Comparison of ENCODE assay signal across 24 cellular contexts in genomic region chr13:111198979-111199378, GRCh38.
"Had no signal": no experiment of that assay in that cellular context is flagged by ENCODE, and none has a peak within 500 bp of the region (broad histone marks: within the 10 kb centered on the region; RNA-seq: fewer than 3 reads in every experiment).

No MANE protein-coding gene starts in this region.

- H3K4me3 Mint-ChIP-seq: activated naive CD8-positive, alpha-beta T cell treated with anti-CD3 and anti-CD28 coated beads for 36 hours; activated T-cell treated with anti-CD3 and anti-CD28 coated beads, Interleukin-2, amount 50 U/mL, for 4 hours; endodermal cell; memory B cell; natural killer cell treated with Interleukin-12 subunit alpha and Interleukin-12 subunit beta and Interleukin-15 and Interleukin-18, amount 100 ng/mL, for 72 hours; stimulated activated naive CD8-positive, alpha-beta T cell treated with anti-CD3 and anti-CD28 coated beads, Interleukin-15, Interleukin-2, amounts not matched to agents 100 ng/mL and 50 ng/mL, for 24 hours had no signal

- FAIRE-seq: bronchial epithelial cell had no signal

- H3K27me3 ChIP-seq: heart right ventricle, neutrophil, ovary, right atrium auricular region, tibial nerve, vagina had no signal

- H3K27ac ChIP-seq: neutrophil, ovary, psoas muscle, right atrium auricular region, tibial nerve, vagina had no signal

- H3K9me3 Mint-ChIP-seq: activated T-cell treated with anti-CD3 and anti-CD28 coated beads, Interleukin-2, amount 50 U/mL, for 4 hours; memory B cell; natural killer cell treated with Interleukin-12 subunit alpha and Interleukin-12 subunit beta and Interleukin-15 and Interleukin-18, amount 100 ng/mL, for 72 hours; stimulated activated naive CD8-positive, alpha-beta T cell treated with anti-CD3 and anti-CD28 coated beads, Interleukin-15, Interleukin-2, amounts not matched to agents 100 ng/mL and 50 ng/mL, for 24 hours had no signal

- H3K36me3 Mint-ChIP-seq: natural killer cell treated with Interleukin-12 subunit alpha and Interleukin-12 subunit beta and Interleukin-15 and Interleukin-18, amount 100 ng/mL, for 72 hours had no signal

- H3K27me3 Mint-ChIP-seq: activated naive CD8-positive, alpha-beta T cell treated with anti-CD3 and anti-CD28 coated beads for 36 hours; memory B cell; natural killer cell treated with Interleukin-12 subunit alpha and Interleukin-12 subunit beta and Interleukin-15 and Interleukin-18, amount 100 ng/mL, for 72 hours; stimulated activated naive CD8-positive, alpha-beta T cell treated with anti-CD3 and anti-CD28 coated beads, Interleukin-15, Interleukin-2, amounts not matched to agents 100 ng/mL and 50 ng/mL, for 24 hours had no signal

- DNase-seq: activated CD8-positive, alpha-beta memory T cell treated with anti-CD3 and anti-CD28 coated beads, Interleukin-2, amount 50 U/mL, for 48 hours; activated naive CD4-positive, alpha-beta T cell treated with Interleukin-2 at 50 U/mL for 16 hours; activated naive CD8-positive, alpha-beta T cell treated with anti-CD3 and anti-CD28 coated beads for 36 hours; activated T-cell treated with anti-CD3 and anti-CD28 coated beads, Interleukin-2, amount 50 U/mL, for 4 hours; amniotic stem cell; cerebellar nuclear complex; cortex of kidney; endodermal cell; heart right ventricle; islet precursor cell; left cardiac atrium; ovary; psoas muscle; stimulated activated CD4-positive, alpha-beta T cell treated with anti-CD3 and anti-CD28 coated beads, Interleukin-4, amount 100 ng/mL, for 24 hours; substantia nigra; T-helper 9 cell had no signal

- H3K9me3 ChIP-seq: heart right ventricle, neutrophil, ovary, psoas muscle, right atrium auricular region, tibial nerve, vagina had no signal

- H3K4me3 ChIP-seq: heart right ventricle, ovary, psoas muscle, right atrium auricular region, tibial nerve, vagina had no signal

- H3K27ac Mint-ChIP-seq: activated naive CD8-positive, alpha-beta T cell treated with anti-CD3 and anti-CD28 coated beads for 36 hours; endodermal cell; natural killer cell treated with Interleukin-12 subunit alpha and Interleukin-12 subunit beta and Interleukin-15 and Interleukin-18, amount 100 ng/mL, for 72 hours; stimulated activated naive CD8-positive, alpha-beta T cell treated with anti-CD3 and anti-CD28 coated beads, Interleukin-15, Interleukin-2, amounts not matched to agents 100 ng/mL and 50 ng/mL, for 24 hours had no signal

- ATAC-seq: activated T-cell treated with anti-CD3 and anti-CD28 coated beads, Interleukin-2, amount 50 U/mL, for 4 hours; heart right ventricle; left cardiac atrium; natural killer cell treated with Interleukin-12 subunit alpha and Interleukin-12 subunit beta and Interleukin-15 and Interleukin-18, amount 100 ng/mL, for 72 hours had no signal

- H3K36me3 ChIP-seq: neutrophil, ovary, right atrium auricular region, vagina had no signal
